Comparison of ENCODE assay signal across 8 cellular contexts in genomic region chr9:97013151-97014132, GRCh38. TPM values are rescaled to one million over a fixed set of nuclear protein-coding genes. Genes with fewer than 3 reads are reported as not detected.
DNase-seq lines count a peak whose midpoint lies in the region; ATAC-seq and TF ChIP-seq lines count a peak whose summit lies in the region.
"Not testable (repeated sequence)": the region's sequence is repeated elsewhere in the genome, so short reads cannot be mapped to it uniquely, and the experiment has no call there.

No MANE protein-coding gene starts in this region.

- H3K27ac ChIP-seq in adrenal gland (peak overlapping the region; percentile 53 to 94 (median 77)), heart left ventricle (peak overlapping the region; percentile 57 to 92 (median 80))

- POLR2A ChIA-PET in T-cell (lab: Charles Lee), result not testable (repeated sequence)

- H3K27ac Mint-ChIP-seq in T-cell (peak overlapping the region; percentile 88 to 89), type B pancreatic cell (peak overlapping the region; percentile 94)

- TF ChIP-seq POLR2A in adrenal gland (IDR thresholded peaks at IDR 0.05), result peak in 1 of 2 donors; percentile 82
- peak in 1 of 2 donors; percentile 57 for TF ChIP-seq POLR2A in heart left ventricle (IDR thresholded peaks at IDR 0.05)

- H3K4me1 ChIP-seq in adrenal gland (replicated peaks in 1 of 2); heart left ventricle: not testable (repeated sequence)

- not testable (repeated sequence) for H3K9me3 Mint-ChIP-seq in T-cell, type B pancreatic cell

- peak; percentile 77 for DNase-seq in GM12865 (ENCODE audit: low read depth)
- DNase-seq in NCI-H1417 (lab: John Stamatoyannopoulos, UW), result peak; percentile 47 to 92 (median 82)
- DNase-seq in T-cell, result peak; percentile 50 to 79 (median 62)
- peak; percentile 68 to 91 (median 74) for DNase-seq in adrenal gland
- DNase-seq in heart left ventricle, result peak; percentile 68 to 81 (median 79)
- peak; percentile 70 to 97 (median 80) for DNase-seq in posterior cingulate gyrus
- peak; percentile 78 for DNase-seq in type B pancreatic cell (ENCODE audit: extremely low spot score, unreplicated experiment)

- peaks cover 12 to 21% (median 15%) of the 10 kb centered on the region in 3 donors for H3K4me1 Mint-ChIP-seq in T-cell
- H3K4me1 Mint-ChIP-seq in type B pancreatic cell (ENCODE audit: unreplicated experiment), result not testable (repeated sequence)

- H3K4me3 Mint-ChIP-seq in T-cell, result peak overlapping the region; percentile 86 to 89 (median 89)
- H3K4me3 Mint-ChIP-seq in type B pancreatic cell, result peak overlapping the region; percentile 92

- not testable (repeated sequence) for H3K9me3 ChIP-seq in adrenal gland (replicated peaks in 1 of 3); heart left ventricle

- not testable (repeated sequence) for TF ChIP-seq CTCF in GM12865 (IDR thresholded peaks at IDR 0.05; ENCODE audit: insufficient read depth, low read depth, low read length, missing control alignments); adrenal gland (IDR thresholded peaks at IDR 0.05); heart left ventricle (IDR thresholded peaks at IDR 0.05); type B pancreatic cell (conservative IDR thresholded peaks at IDR 0.05)

- not testable (repeated sequence) for H3K27me3 ChIP-seq in adrenal gland, heart left ventricle

- not testable (repeated sequence) for H3K36me3 Mint-ChIP-seq in T-cell, type B pancreatic cell

- 0 to 3% (median 1%) methylated on average over 4 to 90 of the region's 97 CpGs for WGBS in adrenal gland, 4 donors
- WGBS in heart left ventricle, 4 donors, result 0 to 1% (median 0%) methylated on average over 11 to 97 of the region's 97 CpGs

- H3K36me3 ChIP-seq in adrenal gland (replicated peaks in 1 of 2); heart left ventricle: not testable (repeated sequence)

- H3K4me3 ChIP-seq in GM12865 (ENCODE audit: low read depth, low read length) (peak overlapping the region; percentile 66), adrenal gland (peak overlapping the region in 3 of 4 donors; percentile 32 to 80 (median 40)), heart left ventricle (peak overlapping the region; percentile 26 to 86 (median 65))

- intact Hi-C loops in adrenal gland (cut with DNase I); heart left ventricle (cut with DNase I); posterior cingulate gyrus (cut with DNase I): not testable (repeated sequence)

- CTCF ChIA-PET in T-cell (lab: Charles Lee), result not testable (repeated sequence)

- not testable (repeated sequence) for H3K27me3 Mint-ChIP-seq in T-cell, type B pancreatic cell

- ATAC-seq in HG02763 (IDR thresholded peaks at IDR 0.05; ENCODE audit: unreplicated experiment) (peak; percentile 79), T-cell (replicated peaks in 1 of 4) (peak; percentile 93 to 97 (median 96)), heart left ventricle (peak; percentile 98 to 99 (median 98))

RNA-seq across cellular contexts. Expression of gene CTSV, which starts 25.5 kb away (rescaled TPM):
- total RNA-seq in T-cell (under 1 TPM in 2 of 5 donors, not detected in 3; 0.08 to 0.23 TPM), adrenal gland (under 1 TPM in 6 of 8 donors, not detected in 2; 0.06 to 0.48 (median 0.17) TPM), heart left ventricle (under 1 TPM in 3 of 9 donors, not detected in 6; 0.43 to 0.91 (median 0.46) TPM), type B pancreatic cell (ENCODE audit: low replicate concordance) (6.7 and 11.3 TPM in 2 replicates)
- polyA plus RNA-seq in adrenal gland (under 1 TPM; 0.16 to 0.55 (median 0.20) TPM), heart left ventricle (under 1 TPM in 1 of 2 donors, not detected in 1; 0.22 TPM)

Comparison
In these comparisons a context has a peak if more than half of its experiments do, and no peak if none do; other contexts are left out.
1. Peak in every context shown above with its lines: DNase-seq, ATAC-seq, H3K4me3 ChIP-seq and H3K27ac ChIP-seq.